1 cellular context compared by ENCODE assay signal in the genomic region with DNA sequence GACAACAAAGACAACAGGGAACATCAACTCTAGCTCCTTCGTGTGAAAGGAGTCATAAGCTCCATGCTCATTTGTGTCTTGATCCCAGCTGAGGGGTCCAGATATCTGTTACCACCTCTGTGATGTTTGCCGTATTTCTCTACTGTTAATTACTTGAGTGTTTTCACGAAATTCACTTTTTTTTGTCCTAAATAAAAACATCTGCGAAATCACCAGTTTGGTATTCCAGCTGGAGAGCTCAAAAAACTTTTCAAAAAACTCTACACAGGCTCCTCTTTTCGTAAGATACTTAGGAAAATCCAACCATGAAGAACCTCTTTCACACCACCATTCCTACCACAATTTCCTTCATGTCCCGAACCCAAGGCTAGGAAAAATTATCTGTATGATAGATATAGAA.
TF ChIP-seq lines count a peak whose summit lies in the region.

No MANE protein-coding gene starts in this region.

TF ChIP-seq in WTC11, 78 proteins besides CTCF, POLR2A, EP300 and RAD21 (continued from another document):
- TF ChIP-seq, protein P1, sequence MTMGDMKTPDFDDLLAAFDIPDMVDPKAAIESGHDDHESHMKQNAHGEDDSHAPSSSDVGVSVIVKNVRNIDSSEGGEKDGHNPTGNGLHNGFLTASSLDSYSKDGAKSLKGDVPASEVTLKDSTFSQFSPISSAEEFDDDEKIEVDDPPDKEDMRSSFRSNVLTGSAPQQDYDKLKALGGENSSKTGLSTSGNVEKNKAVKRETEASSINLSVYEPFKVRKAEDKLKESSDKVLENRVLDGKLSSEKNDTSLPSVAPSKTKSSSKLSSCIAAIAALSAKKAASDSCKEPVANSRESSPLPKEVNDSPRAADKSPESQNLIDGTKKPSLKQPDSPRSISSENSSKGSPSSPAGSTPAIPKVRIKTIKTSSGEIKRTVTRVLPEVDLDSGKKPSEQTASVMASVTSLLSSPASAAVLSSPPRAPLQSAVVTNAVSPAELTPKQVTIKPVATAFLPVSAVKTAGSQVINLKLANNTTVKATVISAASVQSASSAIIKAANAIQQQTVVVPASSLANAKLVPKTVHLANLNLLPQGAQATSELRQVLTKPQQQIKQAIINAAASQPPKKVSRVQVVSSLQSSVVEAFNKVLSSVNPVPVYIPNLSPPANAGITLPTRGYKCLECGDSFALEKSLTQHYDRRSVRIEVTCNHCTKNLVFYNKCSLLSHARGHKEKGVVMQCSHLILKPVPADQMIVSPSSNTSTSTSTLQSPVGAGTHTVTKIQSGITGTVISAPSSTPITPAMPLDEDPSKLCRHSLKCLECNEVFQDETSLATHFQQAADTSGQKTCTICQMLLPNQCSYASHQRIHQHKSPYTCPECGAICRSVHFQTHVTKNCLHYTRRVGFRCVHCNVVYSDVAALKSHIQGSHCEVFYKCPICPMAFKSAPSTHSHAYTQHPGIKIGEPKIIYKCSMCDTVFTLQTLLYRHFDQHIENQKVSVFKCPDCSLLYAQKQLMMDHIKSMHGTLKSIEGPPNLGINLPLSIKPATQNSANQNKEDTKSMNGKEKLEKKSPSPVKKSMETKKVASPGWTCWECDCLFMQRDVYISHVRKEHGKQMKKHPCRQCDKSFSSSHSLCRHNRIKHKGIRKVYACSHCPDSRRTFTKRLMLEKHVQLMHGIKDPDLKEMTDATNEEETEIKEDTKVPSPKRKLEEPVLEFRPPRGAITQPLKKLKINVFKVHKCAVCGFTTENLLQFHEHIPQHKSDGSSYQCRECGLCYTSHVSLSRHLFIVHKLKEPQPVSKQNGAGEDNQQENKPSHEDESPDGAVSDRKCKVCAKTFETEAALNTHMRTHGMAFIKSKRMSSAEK (CRISPR knock-in tag; IDR thresholded peaks at IDR 0.05; ENCODE audit: borderline replicate concordance): no peak
- TF ChIP-seq, protein P2, sequence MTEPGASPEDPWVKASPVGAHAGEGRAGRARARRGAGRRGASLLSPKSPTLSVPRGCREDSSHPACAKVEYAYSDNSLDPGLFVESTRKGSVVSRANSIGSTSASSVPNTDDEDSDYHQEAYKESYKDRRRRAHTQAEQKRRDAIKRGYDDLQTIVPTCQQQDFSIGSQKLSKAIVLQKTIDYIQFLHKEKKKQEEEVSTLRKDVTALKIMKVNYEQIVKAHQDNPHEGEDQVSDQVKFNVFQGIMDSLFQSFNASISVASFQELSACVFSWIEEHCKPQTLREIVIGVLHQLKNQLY (CRISPR knock-in tag; IDR thresholded peaks at IDR 0.05): no peak
- TF ChIP-seq, protein P3, sequence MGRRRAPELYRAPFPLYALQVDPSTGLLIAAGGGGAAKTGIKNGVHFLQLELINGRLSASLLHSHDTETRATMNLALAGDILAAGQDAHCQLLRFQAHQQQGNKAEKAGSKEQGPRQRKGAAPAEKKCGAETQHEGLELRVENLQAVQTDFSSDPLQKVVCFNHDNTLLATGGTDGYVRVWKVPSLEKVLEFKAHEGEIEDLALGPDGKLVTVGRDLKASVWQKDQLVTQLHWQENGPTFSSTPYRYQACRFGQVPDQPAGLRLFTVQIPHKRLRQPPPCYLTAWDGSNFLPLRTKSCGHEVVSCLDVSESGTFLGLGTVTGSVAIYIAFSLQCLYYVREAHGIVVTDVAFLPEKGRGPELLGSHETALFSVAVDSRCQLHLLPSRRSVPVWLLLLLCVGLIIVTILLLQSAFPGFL (CRISPR knock-in tag; IDR thresholded peaks at IDR 0.05; ENCODE audit: borderline replicate concordance): no peak
- no peak for TF ChIP-seq NR3C1 (CRISPR knock-in tag; conservative IDR thresholded peaks at IDR 0.05; ENCODE audit: low read depth)
- TF ChIP-seq RELA (CRISPR knock-in tag; IDR thresholded peaks at IDR 0.05; ENCODE audit: borderline replicate concordance): no peak
- no peak for TF ChIP-seq IRF2 (CRISPR knock-in tag; IDR thresholded peaks at IDR 0.05; ENCODE audit: borderline replicate concordance, low read depth)
- TF ChIP-seq GABPB1 (CRISPR knock-in tag; IDR thresholded peaks at IDR 0.05): no peak
- TF ChIP-seq, protein P4, sequence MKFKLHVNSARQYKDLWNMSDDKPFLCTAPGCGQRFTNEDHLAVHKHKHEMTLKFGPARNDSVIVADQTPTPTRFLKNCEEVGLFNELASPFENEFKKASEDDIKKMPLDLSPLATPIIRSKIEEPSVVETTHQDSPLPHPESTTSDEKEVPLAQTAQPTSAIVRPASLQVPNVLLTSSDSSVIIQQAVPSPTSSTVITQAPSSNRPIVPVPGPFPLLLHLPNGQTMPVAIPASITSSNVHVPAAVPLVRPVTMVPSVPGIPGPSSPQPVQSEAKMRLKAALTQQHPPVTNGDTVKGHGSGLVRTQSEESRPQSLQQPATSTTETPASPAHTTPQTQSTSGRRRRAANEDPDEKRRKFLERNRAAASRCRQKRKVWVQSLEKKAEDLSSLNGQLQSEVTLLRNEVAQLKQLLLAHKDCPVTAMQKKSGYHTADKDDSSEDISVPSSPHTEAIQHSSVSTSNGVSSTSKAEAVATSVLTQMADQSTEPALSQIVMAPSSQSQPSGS (CRISPR knock-in tag; IDR thresholded peaks at IDR 0.05; ENCODE audit: borderline replicate concordance, low read depth): no peak
TF ChIP-seq in WTC11: peak in this region for 0.
